Comparison of ENCODE assay signal across 35 cellular contexts in genomic region chr21:15651172-15651571, GRCh38.
"Had no signal": no experiment of that assay in that cellular context is flagged by ENCODE, and none has a peak within 500 bp of the region (broad histone marks: within the 10 kb centered on the region; RNA-seq: fewer than 3 reads in every experiment).

No MANE protein-coding gene starts in this region.

- ATAC-seq: activated CD8-positive, alpha-beta memory T cell treated with anti-CD3 and anti-CD28 coated beads, Interleukin-2, amount 10 ng/mL, durations not matched to agents 7 days and 5 days; activated T-cell treated with anti-CD3 and anti-CD28 coated beads, Interleukin-2, amount 50 U/mL, for 72 hours; activated T-helper 17 cell treated with anti-CD3 and anti-CD28 coated beads, Interleukin-2, amount 50 U/mL, for 72 hours; Right ventricle myocardium inferior; SK-N-SH treated with all-trans-retinoic acid at 6 μM for 48 hours; T-cell; T-helper 17 cell had no signal

- H3K27ac ChIP-seq: PC-9, RWPE1, VCaP had no signal

- DNase-seq: activated B cell treated with CpG ODN at 0.5 μM for 24 hours; activated CD4-positive, alpha-beta memory T cell treated with anti-CD3 and anti-CD28 coated beads, Interleukin-2, amount 10 ng/mL, durations not matched to agents 7 days and 5 days; activated CD4-positive, alpha-beta T cell treated with anti-CD3 and anti-CD28 coated beads for 48 hours; activated CD4-positive, CD25-positive, alpha-beta regulatory T cell treated with anti-CD3 and anti-CD28 coated beads, Interleukin-2, amount 50 U/mL, for 72 hours; activated CD8-positive, alpha-beta memory T cell treated with anti-CD3 and anti-CD28 coated beads for 24 hours; activated CD8-positive, alpha-beta memory T cell treated with anti-CD3 and anti-CD28 coated beads, Interleukin-2, amount 10 ng/mL, durations not matched to agents 7 days and 5 days; activated effector memory CD4-positive, alpha-beta T cell treated with anti-CD3 and anti-CD28 coated beads, Interleukin-2, amount 50 U/mL, for 16 hours; activated naive CD4-positive, alpha-beta T cell; activated naive CD4-positive, alpha-beta T cell treated with anti-CD3 and anti-CD28 coated beads, Interleukin-2, amount 50 U/mL, for 16 hours; activated naive CD8-positive, alpha-beta T cell treated with anti-CD3 and anti-CD28 coated beads for 36 hours; activated T-cell treated with anti-CD3 and anti-CD28 coated beads, Interleukin-2, amount 50 U/mL, for 1 hour; activated T-cell treated with anti-CD3 and anti-CD28 coated beads, Interleukin-2, amount 50 U/mL, for 72 hours; amygdala; central memory CD4-positive, alpha-beta T cell; Karpas-422; KBM-7; NCI-H1105; NCI-H1417 treated with DMSO at 0.1 percent for 48 hours; NCI-H187 treated with DMSO at 0.1 percent for 48 hours; NCI-H2081; NCI-H2171 treated with DMSO at 0.1 percent for 48 hours; NCI-H2227 treated with DMSO at 0.1 percent for 48 hours; NCI-H446 treated with DMSO at 0.1 percent for 48 hours; NCI-H524; NK-92 treated with Interleukin-12 subunit alpha and Interleukin-12 subunit beta, amount 100 ng/mL, for 24 hours; PC-9; SIG-M5; T-cell; T-helper 17 cell; T-helper 9 cell had no signal

- H3K4me3 ChIP-seq: PC-9 had no signal
